Comparison of ENCODE assay signal across 13 cellular contexts in the genomic region with DNA sequence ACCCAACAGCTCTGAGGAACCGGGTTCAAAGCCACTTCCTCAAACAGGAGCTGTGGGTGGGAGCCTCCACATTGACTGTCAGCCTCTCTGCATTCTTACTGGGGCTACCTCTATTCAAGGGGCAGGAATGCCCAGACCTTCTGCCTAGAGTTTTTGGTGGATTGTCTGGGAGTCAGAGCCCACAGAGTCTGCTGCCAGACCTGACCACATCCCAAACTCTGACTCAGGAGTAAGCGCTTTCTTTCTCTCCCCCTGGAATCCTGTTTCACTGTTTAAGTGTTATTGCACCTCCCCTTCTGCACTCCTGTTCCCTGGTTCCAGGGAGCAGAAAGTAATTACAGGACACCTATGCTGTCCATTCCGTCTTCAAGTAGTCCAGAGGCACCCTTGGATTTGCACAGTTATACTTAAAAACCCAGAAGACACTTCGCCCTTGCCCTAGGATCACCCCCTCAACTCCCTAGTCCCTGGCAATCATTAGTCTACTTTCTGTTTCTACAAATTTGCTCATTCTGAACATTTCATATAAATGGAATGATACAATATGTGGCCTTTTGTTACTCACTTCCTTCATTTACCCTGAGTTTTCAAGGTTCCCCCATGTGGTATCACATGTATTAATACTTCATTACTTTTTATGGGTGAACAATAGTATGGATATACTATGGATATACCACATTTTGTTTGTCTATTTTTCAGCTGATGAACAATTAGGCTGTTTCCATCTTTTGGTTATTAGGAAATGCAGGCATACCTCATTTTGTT. TPM values are rescaled to one million over a fixed set of nuclear protein-coding genes. Genes with fewer than 3 reads are reported as not detected.
DNase-seq lines count a peak whose midpoint lies in the region; ATAC-seq and TF ChIP-seq lines count a peak whose summit lies in the region.
"Had no signal": no experiment of that assay in that cellular context is flagged by ENCODE, and none has a peak within 500 bp of the region (broad histone marks: within the 10 kb centered on the region; RNA-seq: fewer than 3 reads in every experiment).

No MANE protein-coding gene starts in this region.

- POLR2A ChIA-PET in WTC11 (lab: Charles Lee), result no interaction called here

- no peaks in the 10 kb centered on the region for H3K36me3 Mint-ChIP-seq in osteocyte (ENCODE audit: unreplicated experiment)
- no peaks in the 10 kb centered on the region for H3K36me3 Mint-ChIP-seq in WTC11

- H3K27me3 Mint-ChIP-seq in osteocyte (ENCODE audit: unreplicated experiment) (no peaks in the 10 kb centered on the region), WTC11 (ENCODE audit: low read depth) (no peaks in the 10 kb centered on the region)

- no peak for ATAC-seq in WTC11
- ATAC-seq: activated CD8-positive, alpha-beta T cell treated with anti-CD3 and anti-CD28 coated beads, Interleukin-2, amount 10 ng/mL, durations not matched to agents 7 days and 5 days; HCT116 had no signal

- CTCF ChIA-PET in WTC11 (lab: Charles Lee), result interaction anchor here (1.8 kb wide), 1 partner anchor 66 kb away, joined by 6 read pairs; no protein-coding TSS in a partner anchor

- H3K4me3 Mint-ChIP-seq in osteocyte (ENCODE audit: unreplicated experiment) (no peak overlapping the region), WTC11 (no peak overlapping the region)
- H3K4me3 Mint-ChIP-seq: activated CD8-positive, alpha-beta T cell treated with anti-CD3 and anti-CD28 coated beads, Interleukin-2, amount 10 ng/mL, durations not matched to agents 7 days and 5 days had no signal

- TF ChIP-seq CTCF in osteocyte (IDR thresholded peaks at IDR 0.05), result no peak
- no peak for TF ChIP-seq CTCF in GM10266 (IDR thresholded peaks at IDR 0.05; ENCODE audit: control insufficient read depth, insufficient read depth, low read depth, missing control alignments)
- TF ChIP-seq CTCF in WTC11 (IDR thresholded peaks at IDR 0.05), result no peak

- DNase-seq in Daoy (ENCODE audit: low read depth), result peak; percentile 85
- peak; percentile 81 for DNase-seq in NCI-H226
- DNase-seq in dermis blood vessel endothelial cell, result peak; percentile 7
- peak; percentile 53 for DNase-seq in non-pigmented ciliary epithelial cell (ENCODE audit: low read depth)
- no peak for DNase-seq in DMS 273 treated with DMSO at 0.1 percent for 48 hours (lab: John Stamatoyannopoulos, UW)
- no peak for DNase-seq in osteocyte (ENCODE audit: extremely low spot score, unreplicated experiment)
- no peak for DNase-seq in GM10266 (ENCODE audit: extremely low spot score)
- no peak for DNase-seq in WTC11 (ENCODE audit: low spot score)
- DNase-seq: activated CD8-positive, alpha-beta T cell treated with anti-CD3 and anti-CD28 coated beads, Interleukin-2, amount 10 ng/mL, durations not matched to agents 7 days and 5 days; activated gamma-delta T cell treated with Interleukin-2 at 50 U/mL for 16 hours; Karpas-422; T-helper 9 cell had no signal

- H3K9me3 Mint-ChIP-seq in osteocyte (ENCODE audit: unreplicated experiment) (no peaks in the 10 kb centered on the region), WTC11 (no peaks in the 10 kb centered on the region)

- H3K4me1 Mint-ChIP-seq in osteocyte (ENCODE audit: unreplicated experiment) (peaks cover 3% of the 10 kb centered on the region), WTC11 (peaks cover 34% of the 10 kb centered on the region)

- H3K27ac Mint-ChIP-seq in osteocyte (ENCODE audit: unreplicated experiment) (no peak overlapping the region), WTC11 (no peak overlapping the region)
- H3K27ac Mint-ChIP-seq: activated CD8-positive, alpha-beta T cell treated with anti-CD3 and anti-CD28 coated beads, Interleukin-2, amount 10 ng/mL, durations not matched to agents 7 days and 5 days had no signal

TF ChIP-seq in WTC11, 78 proteins besides CTCF, POLR2A, EP300 and RAD21 (continues in another document):
- TF ChIP-seq GTF2I (CRISPR knock-in tag; conservative IDR thresholded peaks at IDR 0.05) (no peak), NFYB (CRISPR knock-in tag; conservative IDR thresholded peaks at IDR 0.05; ENCODE audit: low read depth) (no peak), JAZF1 (CRISPR knock-in tag; IDR thresholded peaks at IDR 0.05) (no peak), MXD4 (CRISPR knock-in tag; IDR thresholded peaks at IDR 0.05; ENCODE audit: borderline replicate concordance) (no peak), SMAD4 (CRISPR knock-in tag; IDR thresholded peaks at IDR 0.05) (no peak), MYBL2 (CRISPR knock-in tag; IDR thresholded peaks at IDR 0.05) (no peak), ZNF263 (CRISPR knock-in tag; IDR thresholded peaks at IDR 0.05; ENCODE audit: low read depth) (no peak), NR2C2 (CRISPR knock-in tag; IDR thresholded peaks at IDR 0.05) (no peak), NR1H2 (CRISPR knock-in tag; IDR thresholded peaks at IDR 0.05) (no peak)
- TF ChIP-seq, protein P1, sequence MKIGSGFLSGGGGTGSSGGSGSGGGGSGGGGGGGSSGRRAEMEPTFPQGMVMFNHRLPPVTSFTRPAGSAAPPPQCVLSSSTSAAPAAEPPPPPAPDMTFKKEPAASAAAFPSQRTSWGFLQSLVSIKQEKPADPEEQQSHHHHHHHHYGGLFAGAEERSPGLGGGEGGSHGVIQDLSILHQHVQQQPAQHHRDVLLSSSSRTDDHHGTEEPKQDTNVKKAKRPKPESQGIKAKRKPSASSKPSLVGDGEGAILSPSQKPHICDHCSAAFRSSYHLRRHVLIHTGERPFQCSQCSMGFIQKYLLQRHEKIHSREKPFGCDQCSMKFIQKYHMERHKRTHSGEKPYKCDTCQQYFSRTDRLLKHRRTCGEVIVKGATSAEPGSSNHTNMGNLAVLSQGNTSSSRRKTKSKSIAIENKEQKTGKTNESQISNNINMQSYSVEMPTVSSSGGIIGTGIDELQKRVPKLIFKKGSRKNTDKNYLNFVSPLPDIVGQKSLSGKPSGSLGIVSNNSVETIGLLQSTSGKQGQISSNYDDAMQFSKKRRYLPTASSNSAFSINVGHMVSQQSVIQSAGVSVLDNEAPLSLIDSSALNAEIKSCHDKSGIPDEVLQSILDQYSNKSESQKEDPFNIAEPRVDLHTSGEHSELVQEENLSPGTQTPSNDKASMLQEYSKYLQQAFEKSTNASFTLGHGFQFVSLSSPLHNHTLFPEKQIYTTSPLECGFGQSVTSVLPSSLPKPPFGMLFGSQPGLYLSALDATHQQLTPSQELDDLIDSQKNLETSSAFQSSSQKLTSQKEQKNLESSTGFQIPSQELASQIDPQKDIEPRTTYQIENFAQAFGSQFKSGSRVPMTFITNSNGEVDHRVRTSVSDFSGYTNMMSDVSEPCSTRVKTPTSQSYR (CRISPR knock-in tag; IDR thresholded peaks at IDR 0.05), result no peak
- TF ChIP-seq, protein P2, sequence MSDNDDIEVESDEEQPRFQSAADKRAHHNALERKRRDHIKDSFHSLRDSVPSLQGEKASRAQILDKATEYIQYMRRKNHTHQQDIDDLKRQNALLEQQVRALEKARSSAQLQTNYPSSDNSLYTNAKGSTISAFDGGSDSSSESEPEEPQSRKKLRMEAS (CRISPR knock-in tag; IDR thresholded peaks at IDR 0.05), result no peak
- TF ChIP-seq, protein P3, sequence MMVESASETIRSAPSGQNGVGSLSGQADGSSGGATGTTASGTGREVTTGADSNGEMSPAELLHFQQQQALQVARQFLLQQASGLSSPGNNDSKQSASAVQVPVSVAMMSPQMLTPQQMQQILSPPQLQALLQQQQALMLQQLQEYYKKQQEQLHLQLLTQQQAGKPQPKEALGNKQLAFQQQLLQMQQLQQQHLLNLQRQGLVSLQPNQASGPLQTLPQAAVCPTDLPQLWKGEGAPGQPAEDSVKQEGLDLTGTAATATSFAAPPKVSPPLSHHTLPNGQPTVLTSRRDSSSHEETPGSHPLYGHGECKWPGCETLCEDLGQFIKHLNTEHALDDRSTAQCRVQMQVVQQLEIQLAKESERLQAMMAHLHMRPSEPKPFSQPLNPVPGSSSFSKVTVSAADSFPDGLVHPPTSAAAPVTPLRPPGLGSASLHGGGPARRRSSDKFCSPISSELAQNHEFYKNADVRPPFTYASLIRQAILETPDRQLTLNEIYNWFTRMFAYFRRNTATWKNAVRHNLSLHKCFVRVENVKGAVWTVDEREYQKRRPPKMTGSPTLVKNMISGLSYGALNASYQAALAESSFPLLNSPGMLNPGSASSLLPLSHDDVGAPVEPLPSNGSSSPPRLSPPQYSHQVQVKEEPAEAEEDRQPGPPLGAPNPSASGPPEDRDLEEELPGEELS (CRISPR knock-in tag; IDR thresholded peaks at IDR 0.05), result no peak
- TF ChIP-seq, protein P4, sequence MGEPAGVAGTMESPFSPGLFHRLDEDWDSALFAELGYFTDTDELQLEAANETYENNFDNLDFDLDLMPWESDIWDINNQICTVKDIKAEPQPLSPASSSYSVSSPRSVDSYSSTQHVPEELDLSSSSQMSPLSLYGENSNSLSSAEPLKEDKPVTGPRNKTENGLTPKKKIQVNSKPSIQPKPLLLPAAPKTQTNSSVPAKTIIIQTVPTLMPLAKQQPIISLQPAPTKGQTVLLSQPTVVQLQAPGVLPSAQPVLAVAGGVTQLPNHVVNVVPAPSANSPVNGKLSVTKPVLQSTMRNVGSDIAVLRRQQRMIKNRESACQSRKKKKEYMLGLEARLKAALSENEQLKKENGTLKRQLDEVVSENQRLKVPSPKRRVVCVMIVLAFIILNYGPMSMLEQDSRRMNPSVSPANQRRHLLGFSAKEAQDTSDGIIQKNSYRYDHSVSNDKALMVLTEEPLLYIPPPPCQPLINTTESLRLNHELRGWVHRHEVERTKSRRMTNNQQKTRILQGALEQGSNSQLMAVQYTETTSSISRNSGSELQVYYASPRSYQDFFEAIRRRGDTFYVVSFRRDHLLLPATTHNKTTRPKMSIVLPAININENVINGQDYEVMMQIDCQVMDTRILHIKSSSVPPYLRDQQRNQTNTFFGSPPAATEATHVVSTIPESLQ (CRISPR knock-in tag; IDR thresholded peaks at IDR 0.05), result no peak
- TF ChIP-seq, protein P5, sequence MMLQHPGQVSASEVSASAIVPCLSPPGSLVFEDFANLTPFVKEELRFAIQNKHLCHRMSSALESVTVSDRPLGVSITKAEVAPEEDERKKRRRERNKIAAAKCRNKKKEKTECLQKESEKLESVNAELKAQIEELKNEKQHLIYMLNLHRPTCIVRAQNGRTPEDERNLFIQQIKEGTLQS (CRISPR knock-in tag; conservative IDR thresholded peaks at IDR 0.05), result no peak

RNA-seq across cellular contexts. Expression of a gene that starts 37.9 kb away (rescaled TPM):
- total RNA-seq in Daoy (2014; rRNA removed; shearing (Covaris generic)), result 25.2 and 29.4 TPM in 2 replicates
- total RNA-seq in dermis blood vessel endothelial cell (122 and 184 TPM in 2 replicates), osteocyte (113 and 119 TPM in 2 replicates), WTC11 (2021) (115 to 129 TPM (median 115 TPM) in 3 replicates)
- total RNA-seq: activated CD8-positive, alpha-beta T cell treated with anti-CD3 and anti-CD28 coated beads, Interleukin-2, amount 10 ng/mL, durations not matched to agents 7 days and 5 days had no signal

Comparison
In these comparisons a context has a peak if more than half of its experiments do, and no peak if none do; other contexts are left out.
1. DNase-seq: peak in Daoy (single experiment), NCI-H226 (single experiment), dermis blood vessel endothelial cell (single experiment) and non-pigmented ciliary epithelial cell (single experiment); none in DMS 273 treated with DMSO at 0.1 percent for 48 hours (single experiment), osteocyte (single experiment), GM10266 (single experiment) and WTC11 (single experiment).